ENCODE assay signal across 8 cellular contexts in the genomic region with DNA sequence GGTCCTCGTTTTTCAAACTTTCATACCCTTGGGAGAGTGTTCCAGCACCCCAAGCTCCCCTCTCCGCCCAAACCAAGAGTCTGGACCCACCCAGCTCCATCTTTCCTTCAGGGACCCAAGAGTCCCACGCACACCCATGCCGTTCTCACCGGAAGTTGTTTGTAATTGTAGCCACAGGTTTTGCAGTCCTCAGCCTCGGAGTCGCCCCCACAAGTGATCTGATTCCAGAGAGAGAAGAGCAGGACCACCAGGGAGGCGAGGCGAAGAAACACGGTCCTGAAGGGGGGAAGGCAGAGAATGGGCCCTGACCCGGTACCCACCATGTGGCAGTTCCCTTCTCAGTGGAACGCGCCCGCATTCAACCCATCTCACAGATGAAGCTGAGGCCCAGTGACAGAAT. TPM values are rescaled to one million over a fixed set of nuclear protein-coding genes. Genes with fewer than 3 reads are reported as not detected.
A peak's percentile ranks its signal among the peaks of the same experiment; 100 is the strongest.
DNase-seq lines count a peak whose midpoint lies in the region; ATAC-seq, FAIRE-seq and TF ChIP-seq lines count a peak whose summit lies in the region.

No MANE protein-coding gene starts in this region.

- H3K36me3 ChIP-seq in astrocyte (ENCODE audit: insufficient read depth, low read length) (no peaks in the 10 kb centered on the region), mucosa of descending colon (ENCODE audit: low read depth) (no peaks in the 10 kb centered on the region)

- no peak for ATAC-seq in stimulated activated naive CD8-positive, alpha-beta T cell treated with anti-CD3 and anti-CD28 coated beads, Interleukin-15, Interleukin-2, amounts not matched to agents 100 U/mL and 50 U/mL, for 24 hours
- no peak for ATAC-seq in mucosa of descending colon

- TF ChIP-seq CTCF in astrocyte (IDR thresholded peaks at IDR 0.05; ENCODE audit: insufficient read depth, low read depth, low read length) (no peak), mucosa of descending colon (IDR thresholded peaks at IDR 0.05) (no peak)

- no peak overlapping the region for H3K9ac ChIP-seq in astrocyte (ENCODE audit: low read length)

- H3K27ac Mint-ChIP-seq in stimulated activated naive CD8-positive, alpha-beta T cell treated with anti-CD3 and anti-CD28 coated beads, Interleukin-15, Interleukin-2, amounts not matched to agents 100 ng/mL and 50 ng/mL, for 24 hours = no peak overlapping the region
- no peak overlapping the region for H3K27ac Mint-ChIP-seq in astrocyte (ENCODE audit: unreplicated experiment)

- H3K9me3 Mint-ChIP-seq in stimulated activated naive CD8-positive, alpha-beta T cell treated with anti-CD3 and anti-CD28 coated beads, Interleukin-15, Interleukin-2, amounts not matched to agents 100 ng/mL and 50 ng/mL, for 24 hours = no peaks in the 10 kb centered on the region
- peaks cover 7% of the 10 kb centered on the region for H3K9me3 Mint-ChIP-seq in astrocyte (ENCODE audit: unreplicated experiment)

- H3K4me1 ChIP-seq in astrocyte (ENCODE audit: insufficient read depth, low read length) = peaks cover 22% of the 10 kb centered on the region
- H3K4me1 ChIP-seq in mucosa of descending colon (ENCODE audit: low read depth) = peaks cover 54% of the 10 kb centered on the region

- H4K20me1 ChIP-seq in astrocyte (ENCODE audit: insufficient read depth, low read length) = no peaks in the 10 kb centered on the region

- peak overlapping the region; percentile 73 for H3K4me2 ChIP-seq in astrocyte (ENCODE audit: low read length)

- peaks cover 63% of the 10 kb centered on the region for H3K4me1 Mint-ChIP-seq in stimulated activated naive CD8-positive, alpha-beta T cell treated with anti-CD3 and anti-CD28 coated beads, Interleukin-15, Interleukin-2, amounts not matched to agents 100 ng/mL and 50 ng/mL, for 24 hours (ENCODE audit: low read depth)
- H3K4me1 Mint-ChIP-seq in astrocyte (ENCODE audit: low read depth, unreplicated experiment) = peaks cover 7% of the 10 kb centered on the region

- H2AFZ ChIP-seq in astrocyte (ENCODE audit: low read depth, low read length) = no peak overlapping the region

- no peak for FAIRE-seq in astrocyte (lab: Jason Lieb, UNC)

- no peak overlapping the region for H3K27ac ChIP-seq in astrocyte (ENCODE audit: low read depth, low read length)

- H3K9me3 ChIP-seq in astrocyte (ENCODE audit: insufficient read depth, low read depth, low read length) = no peaks in the 10 kb centered on the region
- no peaks in the 10 kb centered on the region for H3K9me3 ChIP-seq in mucosa of descending colon

- H3K27me3 ChIP-seq in astrocyte (ENCODE audit: insufficient read depth, low read length) = no peaks in the 10 kb centered on the region

- H3K4me3 ChIP-seq in astrocyte (ENCODE audit: insufficient read depth, low read depth, low read length) (no peak overlapping the region), mucosa of descending colon (no peak overlapping the region)

- intact Hi-C loops in mucosa of descending colon (cut with DNase I, micrococcal nuclease) = no loop called here

- peak overlapping the region; percentile 79 for H3K4me3 Mint-ChIP-seq in stimulated activated naive CD8-positive, alpha-beta T cell treated with anti-CD3 and anti-CD28 coated beads, Interleukin-15, Interleukin-2, amounts not matched to agents 100 ng/mL and 50 ng/mL, for 24 hours
- H3K4me3 Mint-ChIP-seq in astrocyte (ENCODE audit: unreplicated experiment) = no peak overlapping the region

- DNase-seq in stimulated activated naive CD8-positive, alpha-beta T cell treated with anti-CD3 and anti-CD28 coated beads, Interleukin-15, Interleukin-2, amounts not matched to agents 100 U/mL and 50 U/mL, for 24 hours = no peak
- no peak for DNase-seq in astrocyte (ENCODE audit: low read depth)
- DNase-seq in mucosa of descending colon = peak in 2 of 3 donors; percentile 39 to 55
- no peak for DNase-seq in amygdala (lab: John Stamatoyannopoulos, UW)
- DNase-seq in C1 segment of cervical spinal cord (lab: John Stamatoyannopoulos, UW) = no peak
- no peak for DNase-seq in activated CD8-positive, alpha-beta memory T cell treated with anti-CD3 and anti-CD28 coated beads, Interleukin-2, amount 50 U/mL, for 4 hours
- DNase-seq in stimulated activated CD4-positive, alpha-beta T cell treated with anti-CD3 and anti-CD28 coated beads, Interleukin-2, amount 100 ng/mL, for 48 hours = no peak

- H3K36me3 Mint-ChIP-seq in stimulated activated naive CD8-positive, alpha-beta T cell treated with anti-CD3 and anti-CD28 coated beads, Interleukin-15, Interleukin-2, amounts not matched to agents 100 ng/mL and 50 ng/mL, for 24 hours (ENCODE audit: low read depth) = peaks cover 3% of the 10 kb centered on the region
- H3K36me3 Mint-ChIP-seq in astrocyte (ENCODE audit: low read depth, unreplicated experiment) = peaks cover 6% of the 10 kb centered on the region

- peaks cover 19% of the 10 kb centered on the region for H3K27me3 Mint-ChIP-seq in stimulated activated naive CD8-positive, alpha-beta T cell treated with anti-CD3 and anti-CD28 coated beads, Interleukin-15, Interleukin-2, amounts not matched to agents 100 ng/mL and 50 ng/mL, for 24 hours
- peaks cover 10% of the 10 kb centered on the region for H3K27me3 Mint-ChIP-seq in astrocyte (ENCODE audit: low read depth, unreplicated experiment)

- peaks cover 11% of the 10 kb centered on the region for H3K79me2 ChIP-seq in astrocyte (ENCODE audit: insufficient read depth, low read length)

RNA-seq across cellular contexts. Expression of a gene that starts 3.4 kb away (rescaled TPM):
- total RNA-seq in astrocyte (4.1 and 4.8 TPM in 2 replicates), mucosa of descending colon (10 to 100 TPM in 1 of 3 donors, 1 to 10 TPM in 2; 7.5 to 10.8 (median 8.0) TPM)

RNA-seq across cellular contexts. Expression of a gene that starts 10.1 kb away (rescaled TPM):
- total RNA-seq in astrocyte = 0.94 and 1.9 TPM in 2 replicates
- 100 to 1,000 TPM; 107 to 276 (median 178) TPM for total RNA-seq in mucosa of descending colon

RNA-seq across cellular contexts. Expression of a gene that starts 25.3 kb away (rescaled TPM):
- total RNA-seq in astrocyte (39.2 and 47.1 TPM in 2 replicates), mucosa of descending colon (10 to 100 TPM; 42.4 to 47.9 (median 43.7) TPM)

RNA-seq across cellular contexts. Expression of a gene that starts 26.5 kb away (rescaled TPM):
- total RNA-seq in astrocyte (145 and 162 TPM in 2 replicates), mucosa of descending colon (100 to 1,000 TPM in 2 of 3 donors, 10 to 100 TPM in 1; 79.9 to 176 (median 113) TPM)

RNA-seq across cellular contexts. Expression of a gene that starts 28.2 kb away (rescaled TPM):
- total RNA-seq in astrocyte = 50.1 and 52.6 TPM in 2 replicates
- 10 to 100 TPM; 35.0 to 40.3 (median 35.2) TPM for total RNA-seq in mucosa of descending colon

Comparison
In these comparisons a context has a peak if more than half of its experiments do, and no peak if none do; other contexts are left out.
1. DNase-seq: peak in mucosa of descending colon (2 of 3); none in stimulated activated naive CD8-positive, alpha-beta T cell treated with anti-CD3 and anti-CD28 coated beads, Interleukin-15, Interleukin-2, amounts not matched to agents 100 U/mL and 50 U/mL, for 24 hours (single experiment), astrocyte (single experiment), amygdala (0 of 56), C1 segment of cervical spinal cord (0 of 14), activated CD8-positive, alpha-beta memory T cell treated with anti-CD3 and anti-CD28 coated beads, Interleukin-2, amount 50 U/mL, for 4 hours (single experiment) and stimulated activated CD4-positive, alpha-beta T cell treated with anti-CD3 and anti-CD28 coated beads, Interleukin-2, amount 100 ng/mL, for 48 hours (0 of 2).
2. RNA of a gene that starts 10.1 kb away (total RNA-seq): 107 to 276 TPM in mucosa of descending colon; 0.94 to 1.9 TPM in astrocyte; every median in the first group is over 10 times any median in the second.